9 cellular contexts compared by ENCODE assay signal in genomic region chr10:62037890-62038608, GRCh38.
DNase-seq lines count a peak whose midpoint lies in the region; ATAC-seq and TF ChIP-seq lines count a peak whose summit lies in the region.
"Had no signal": no experiment of that assay in that cellular context is flagged by ENCODE, and none has a peak within 500 bp of the region (broad histone marks: within the 10 kb centered on the region; RNA-seq: fewer than 3 reads in every experiment).

No MANE protein-coding gene starts in this region.

- no peak for TF ChIP-seq CTCF in parathyroid adenoma (IDR thresholded peaks at IDR 0.05)

- no peaks in the 10 kb centered on the region for H3K79me2 ChIP-seq in parathyroid adenoma

- peak overlapping the region; percentile 9 for H2AFZ ChIP-seq in parathyroid adenoma

- H3K36me3 ChIP-seq in parathyroid adenoma (ENCODE audit: control insufficient read depth, insufficient read depth, low read length), result no peaks in the 10 kb centered on the region
- H3K36me3 ChIP-seq: WERI-Rb-1 had no signal

- H3K27me3 Mint-ChIP-seq in central memory CD8-positive, alpha-beta T cell, result no peaks in the 10 kb centered on the region

- no peak overlapping the region for H3K27ac ChIP-seq in parathyroid adenoma
- H3K27ac ChIP-seq: WERI-Rb-1 had no signal

- H3K4me3 ChIP-seq in parathyroid adenoma (ENCODE audit: low read depth, low read length), result no peak overlapping the region

- no peaks in the 10 kb centered on the region for H3K27me3 ChIP-seq in parathyroid adenoma (ENCODE audit: control insufficient read depth, insufficient read depth, low read length)

- H3K9me3 Mint-ChIP-seq in central memory CD8-positive, alpha-beta T cell, result no peaks in the 10 kb centered on the region

- no peaks in the 10 kb centered on the region for H3K4me1 ChIP-seq in parathyroid adenoma

- DNase-seq in EH (ENCODE audit: low read depth), result peak; percentile 56
- peak; percentile 62 for DNase-seq in NCI-H146 (lab: John Stamatoyannopoulos, UW)
- DNase-seq in central memory CD8-positive, alpha-beta T cell (ENCODE audit: low spot score in 2 of 2), result no peak
- no peak for DNase-seq in GF-D8 (lab: John Stamatoyannopoulos, UW)
- DNase-seq in NCI-H2171 (lab: John Stamatoyannopoulos, UW), result no peak
- DNase-seq in D341Med (ENCODE audit: low spot score), result no peak
- DNase-seq in NCI-H82 treated with DMSO at 0.1 percent for 48 hours (lab: John Stamatoyannopoulos, UW; ENCODE audit: unreplicated experiment), result no peak

- no peak overlapping the region for H3K4me2 ChIP-seq in parathyroid adenoma (ENCODE audit: low read length)

- no peak overlapping the region for H3K4me3 Mint-ChIP-seq in central memory CD8-positive, alpha-beta T cell

- ATAC-seq in central memory CD8-positive, alpha-beta T cell (replicated peaks; ENCODE audit: extremely low read depth, poor library complexity, severe bottlenecking), result no peak

- peaks cover 6% of the 10 kb centered on the region for H3K36me3 Mint-ChIP-seq in central memory CD8-positive, alpha-beta T cell (ENCODE audit: insufficient read depth)

- no peak overlapping the region for H3K9ac ChIP-seq in parathyroid adenoma

- no peaks in the 10 kb centered on the region for H3K9me3 ChIP-seq in parathyroid adenoma (ENCODE audit: control insufficient read depth, low read length)

- peaks cover 45% of the 10 kb centered on the region for H3K4me1 Mint-ChIP-seq in central memory CD8-positive, alpha-beta T cell

- H3K27ac Mint-ChIP-seq in central memory CD8-positive, alpha-beta T cell (ENCODE audit: low read depth), result peak overlapping the region; percentile 38

Comparison
In these comparisons a context has a peak if more than half of its experiments do, and no peak if none do; other contexts are left out.
1. DNase-seq: peak in EH (single experiment) and NCI-H146 (single experiment); none in central memory CD8-positive, alpha-beta T cell (0 of 2), GF-D8 (single experiment), NCI-H2171 (single experiment), D341Med (single experiment) and NCI-H82 treated with DMSO at 0.1 percent for 48 hours (single experiment).